In genomic region chr3:45704544-45704943, GRCh38 we compare ENCODE assay signal across 22 cellular contexts. TPM values are rescaled to one million over a fixed set of nuclear protein-coding genes. Genes with fewer than 3 reads are reported as not detected.
DNase-seq lines count a peak whose midpoint lies in the region; ATAC-seq, FAIRE-seq and TF ChIP-seq lines count a peak whose summit lies in the region.
"Had no signal": no experiment of that assay in that cellular context is flagged by ENCODE, and none has a peak within 500 bp of the region (broad histone marks: within the 10 kb centered on the region; RNA-seq: fewer than 3 reads in every experiment).

No MANE protein-coding gene starts in this region.

- H3K27ac Mint-ChIP-seq in activated T-cell treated with anti-CD3 and anti-CD28 coated beads, Interleukin-2, amount 50 U/mL, for 24 hours, result peak overlapping the region; percentile 3
- H3K27ac Mint-ChIP-seq in activated T-helper 1 cell treated with anti-CD3 and anti-CD28 coated beads, Interleukin-12 subunit alpha, Interleukin-12 subunit beta, Interleukin-2, Interleukin-4 antibody, amounts not matched to agents 30 ng/mL and 10 ng/mL and 1 ng/mL, durations not matched to agents 14 hours and 24 hours and 36 hours, result peak overlapping the region; percentile 38
- H3K27ac Mint-ChIP-seq: CD14-positive monocyte, HFFc6 had no signal

- no peaks in the 10 kb centered on the region for H3K27me3 Mint-ChIP-seq in activated T-cell treated with anti-CD3 and anti-CD28 coated beads, Interleukin-2, amount 50 U/mL, for 24 hours
- no peaks in the 10 kb centered on the region for H3K27me3 Mint-ChIP-seq in activated T-cell treated with anti-CD3 and anti-CD28 coated beads, Interleukin-2, amount 50 U/mL, for 4 hours (ENCODE audit: low read depth)
- no peaks in the 10 kb centered on the region for H3K27me3 Mint-ChIP-seq in activated T-helper 1 cell treated with anti-CD3 and anti-CD28 coated beads, Interleukin-12 subunit alpha, Interleukin-12 subunit beta, Interleukin-2, Interleukin-4 antibody, amounts not matched to agents 30 ng/mL and 10 ng/mL and 1 ng/mL, durations not matched to agents 14 hours and 24 hours and 36 hours (ENCODE audit: insufficient read depth)

- intact Hi-C loops in activated T-helper 1 cell treated with anti-CD3 and anti-CD28 coated beads, Interleukin-12 subunit alpha, Interleukin-12 subunit beta, Interleukin-2, Interleukin-4 antibody, amounts not matched to agents 30 ng/mL and 10 ng/mL and 1 ng/mL, durations not matched to agents 14 hours and 24 hours and 36 hours (cut with micrococcal nuclease), result loop anchor here (5.0 kb wide), 1 partner anchor 38 kb away; no protein-coding TSS in a partner anchor

- no peak overlapping the region for H3K27ac ChIP-seq in coronary artery
- H3K27ac ChIP-seq: Peyer's patch had no signal

- peaks cover 53% of the 10 kb centered on the region for H3K4me1 Mint-ChIP-seq in activated T-cell treated with anti-CD3 and anti-CD28 coated beads, Interleukin-2, amount 50 U/mL, for 24 hours (ENCODE audit: low read depth)
- H3K4me1 Mint-ChIP-seq in activated T-cell treated with anti-CD3 and anti-CD28 coated beads, Interleukin-2, amount 50 U/mL, for 4 hours (ENCODE audit: low read depth), result peaks cover 49% of the 10 kb centered on the region
- H3K4me1 Mint-ChIP-seq in activated T-helper 1 cell treated with anti-CD3 and anti-CD28 coated beads, Interleukin-12 subunit alpha, Interleukin-12 subunit beta, Interleukin-2, Interleukin-4 antibody, amounts not matched to agents 30 ng/mL and 10 ng/mL and 1 ng/mL, durations not matched to agents 14 hours and 24 hours and 36 hours (ENCODE audit: low read depth), result peaks cover 40% of the 10 kb centered on the region

- FAIRE-seq in GM12891 (lab: Jason Lieb, UNC), result peak; percentile 86
- FAIRE-seq: H1 had no signal

- ATAC-seq in activated T-cell treated with anti-CD3 and anti-CD28 coated beads, Interleukin-2, amount 50 U/mL, for 4 hours, result no peak
- ATAC-seq: Right ventricle myocardium inferior had no signal

- TF ChIP-seq CTCF in coronary artery (IDR thresholded peaks at IDR 0.05), result no peak

- no peak for DNase-seq in activated T-cell treated with anti-CD3 and anti-CD28 coated beads, Interleukin-2, amount 50 U/mL, for 24 hours
- no peak for DNase-seq in activated T-cell treated with anti-CD3 and anti-CD28 coated beads, Interleukin-2, amount 50 U/mL, for 4 hours
- no peak for DNase-seq in GM12891 (ENCODE audit: insufficient read length, low spot score)
- no peak for DNase-seq in activated T-helper 1 cell treated with anti-CD3 and anti-CD28 coated beads, Interleukin-12 subunit alpha, Interleukin-12 subunit beta, Interleukin-2, Interleukin-4 antibody, amounts not matched to agents 30 ng/mL and 10 ng/mL and 1 ng/mL, durations not matched to agents 14 hours and 24 hours and 36 hours (ENCODE audit: low spot score)
- peak; percentile 64 for DNase-seq in foreskin melanocyte
- DNase-seq in stimulated activated CD4-positive, alpha-beta T cell treated with anti-CD3 and anti-CD28 coated beads, Interleukin-4, amount 100 ng/mL, for 24 hours, result no peak
- DNase-seq in coronary artery (ENCODE audit: low spot score), result no peak
- DNase-seq in ecto neural progenitor cell (ENCODE audit: low spot score), result no peak
- DNase-seq: Caco-2, DMS153, HFFc6, KBM-7, NCI-H1048, NCI-H1436 treated with DMSO at 0.1 percent for 48 hours, NCI-H2029 treated with DMSO at 0.1 percent for 48 hours, NCI-H2171 treated with DMSO at 0.1 percent for 48 hours, NCI-H510A, NCI-H82, Peyer's patch had no signal

- no peak overlapping the region for H3K4me3 Mint-ChIP-seq in activated T-cell treated with anti-CD3 and anti-CD28 coated beads, Interleukin-2, amount 50 U/mL, for 24 hours
- H3K4me3 Mint-ChIP-seq in activated T-cell treated with anti-CD3 and anti-CD28 coated beads, Interleukin-2, amount 50 U/mL, for 4 hours, result no peak overlapping the region
- H3K4me3 Mint-ChIP-seq in activated T-helper 1 cell treated with anti-CD3 and anti-CD28 coated beads, Interleukin-12 subunit alpha, Interleukin-12 subunit beta, Interleukin-2, Interleukin-4 antibody, amounts not matched to agents 30 ng/mL and 10 ng/mL and 1 ng/mL, durations not matched to agents 14 hours and 24 hours and 36 hours, result no peak overlapping the region
- H3K4me3 Mint-ChIP-seq: CD14-positive monocyte, HFFc6 had no signal

- no peaks in the 10 kb centered on the region for H3K9me3 Mint-ChIP-seq in activated T-cell treated with anti-CD3 and anti-CD28 coated beads, Interleukin-2, amount 50 U/mL, for 24 hours
- no peaks in the 10 kb centered on the region for H3K9me3 Mint-ChIP-seq in activated T-cell treated with anti-CD3 and anti-CD28 coated beads, Interleukin-2, amount 50 U/mL, for 4 hours
- H3K9me3 Mint-ChIP-seq in activated T-helper 1 cell treated with anti-CD3 and anti-CD28 coated beads, Interleukin-12 subunit alpha, Interleukin-12 subunit beta, Interleukin-2, Interleukin-4 antibody, amounts not matched to agents 30 ng/mL and 10 ng/mL and 1 ng/mL, durations not matched to agents 14 hours and 24 hours and 36 hours, result no peaks in the 10 kb centered on the region
- H3K9me3 Mint-ChIP-seq: CD14-positive monocyte, HFFc6 had no signal

- TF ChIP-seq POLR2A in GM12891 (IDR thresholded peaks at IDR 0.05; ENCODE audit: low read depth, low read length), result no peak

- H3K36me3 Mint-ChIP-seq in activated T-cell treated with anti-CD3 and anti-CD28 coated beads, Interleukin-2, amount 50 U/mL, for 24 hours (ENCODE audit: low read depth), result peaks cover 77% of the 10 kb centered on the region
- peaks cover 43% of the 10 kb centered on the region for H3K36me3 Mint-ChIP-seq in activated T-cell treated with anti-CD3 and anti-CD28 coated beads, Interleukin-2, amount 50 U/mL, for 4 hours (ENCODE audit: insufficient read depth)
- H3K36me3 Mint-ChIP-seq in activated T-helper 1 cell treated with anti-CD3 and anti-CD28 coated beads, Interleukin-12 subunit alpha, Interleukin-12 subunit beta, Interleukin-2, Interleukin-4 antibody, amounts not matched to agents 30 ng/mL and 10 ng/mL and 1 ng/mL, durations not matched to agents 14 hours and 24 hours and 36 hours (ENCODE audit: low read depth), result peaks cover 32% of the 10 kb centered on the region

- no peak overlapping the region for H3K4me3 ChIP-seq in coronary artery
- H3K4me3 ChIP-seq: Peyer's patch had no signal

TF ChIP-seq in GM12891, 5 proteins besides CTCF, POLR2A, EP300 and RAD21:
- TF ChIP-seq POLR2AphosphoS5 (IDR thresholded peaks at IDR 0.05; ENCODE audit: low read depth, low read length) (no peak), SPI1 (IDR thresholded peaks at IDR 0.05; ENCODE audit: low read depth, low read length) (no peak), PAX5 (IDR thresholded peaks at IDR 0.05; ENCODE audit: insufficient read depth, low read length, severe bottlenecking) (no peak), TAF1 (IDR thresholded peaks at IDR 0.05; ENCODE audit: low read depth, low read length) (no peak), POU2F2 (IDR thresholded peaks at IDR 0.05; ENCODE audit: low read depth, low read length) (no peak)

RNA-seq across cellular contexts. Expression of gene SACM1L, which starts 15.3 kb away (rescaled TPM):
- total RNA-seq in activated T-cell treated with anti-CD3 and anti-CD28 coated beads, Interleukin-2, amount 50 U/mL, for 4 hours, result 10 to 100 TPM; 48.8 to 52.5 (median 49.2) TPM
- 12.0 TPM for polyA plus RNA-seq in GM12891 (2012; ENCODE audit: low read depth, missing spikeins)
- 112 and 114 TPM in 2 replicates for total RNA-seq in activated T-helper 1 cell treated with anti-CD3 and anti-CD28 coated beads, Interleukin-12 subunit alpha, Interleukin-12 subunit beta, Interleukin-2, Interleukin-4 antibody, amounts not matched to agents 30 ng/mL and 10 ng/mL and 1 ng/mL, durations not matched to agents 14 hours and 24 hours and 36 hours
